17 cellular contexts compared by ENCODE assay signal in the genomic region with DNA sequence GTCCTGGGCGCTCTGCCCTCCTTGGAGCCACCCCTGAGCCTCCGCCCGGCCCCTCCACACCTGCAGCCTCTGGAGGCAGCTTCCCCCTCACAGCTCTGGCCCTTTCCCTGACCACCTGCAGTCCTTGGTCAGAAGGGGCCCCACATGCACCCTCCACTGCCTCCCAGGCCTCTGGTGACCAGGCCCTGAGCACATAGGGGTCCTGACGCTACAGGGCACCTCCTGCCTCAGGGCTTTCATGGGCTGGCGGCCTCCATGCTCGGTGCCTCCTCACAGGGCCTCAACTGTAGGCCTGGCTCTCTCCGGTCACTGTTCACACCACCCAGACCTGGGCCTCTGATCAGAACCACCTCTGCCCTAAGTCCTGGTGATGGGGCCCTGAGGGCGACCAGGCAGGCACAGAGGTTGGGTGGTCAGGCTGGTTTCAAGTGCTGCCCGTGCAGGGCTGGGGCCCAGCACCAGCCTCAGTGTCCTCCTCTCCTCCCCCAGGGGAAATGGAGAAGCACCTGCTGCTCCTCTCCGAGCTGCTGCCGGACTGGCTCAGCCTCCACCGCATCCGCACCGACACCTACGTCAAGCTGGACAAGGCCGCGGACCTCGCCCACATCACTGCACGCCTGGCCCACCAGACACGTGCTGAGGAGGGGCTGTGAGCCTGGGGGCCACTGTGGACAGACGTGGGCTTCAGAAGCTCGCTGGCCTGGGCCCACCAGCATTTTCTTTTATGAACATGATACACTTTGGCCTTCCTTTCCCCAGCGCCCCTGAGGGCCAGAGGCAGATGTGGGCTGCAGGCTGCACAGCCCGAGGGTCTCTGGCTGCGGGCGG. TPM values are rescaled to one million over a fixed set of nuclear protein-coding genes. Genes with fewer than 3 reads are reported as not detected.
A peak's percentile ranks its signal among the peaks of the same experiment; 100 is the strongest.
DNase-seq lines count a peak whose midpoint lies in the region; ATAC-seq, FAIRE-seq and TF ChIP-seq lines count a peak whose summit lies in the region.
"Had no signal": no experiment of that assay in that cellular context is flagged by ENCODE, and none has a peak within 500 bp of the region (broad histone marks: within the 10 kb centered on the region; RNA-seq: fewer than 3 reads in every experiment).

No MANE protein-coding gene starts in this region.

- TF ChIP-seq CTCF in WTC11 (IDR thresholded peaks at IDR 0.05), result no peak
- TF ChIP-seq CTCF in HepG2 (CRISPR knock-in tag; IDR thresholded peaks at IDR 0.05), result no peak
- no peak for TF ChIP-seq CTCF in endothelial cell (IDR thresholded peaks at IDR 0.05; ENCODE audit: unreplicated experiment)

- H3K9ac ChIP-seq in HepG2 (ENCODE audit: insufficient read depth, low read depth, low read length), result no peak overlapping the region
- H3K9ac ChIP-seq: parathyroid adenoma had no signal

- no peak for TF ChIP-seq EP300 in HepG2 (IDR thresholded peaks at IDR 0.05; ENCODE audit: low read depth in 2 of 2, low read length in 2 of 2)
- TF ChIP-seq EP300 in HepG2 (CRISPR knock-in tag; IDR thresholded peaks at IDR 0.05; ENCODE audit: borderline replicate concordance), result no peak

- H2AFZ ChIP-seq in HepG2 (ENCODE audit: low read length), result no peak overlapping the region
- H2AFZ ChIP-seq: parathyroid adenoma had no signal

- H4K20me1 ChIP-seq in HepG2 (ENCODE audit: insufficient read depth, low read length), result peaks cover 14% of the 10 kb centered on the region; the same call in 1 of the 2 replicates

- in situ Hi-C loops in HepG2 (cut with HindIII; ENCODE audit: extremely low pct_ligation_motif_present, low pct_unique_long_range_greater_than_20kb), result no loop called here

- no peak for ATAC-seq in WTC11
- ATAC-seq in HepG2, result no peak
- ATAC-seq: Panc1 had no signal

- peaks cover 35% of the 10 kb centered on the region for H3K79me2 ChIP-seq in HepG2 (ENCODE audit: insufficient read depth, low read length)
- H3K79me2 ChIP-seq: parathyroid adenoma had no signal

- H3K27ac Mint-ChIP-seq in T-helper 2 cell treated with Interferon-gamma antibody and Interleukin-4, amounts not matched to agents 5 μg/mL and 100 μg/mL, for 36 hours, result peak overlapping the region; percentile 45
- H3K27ac Mint-ChIP-seq in WTC11 (peak overlapping the region; percentile 72; the same call in 1 of the 2 replicates), endothelial cell (ENCODE audit: unreplicated experiment) (no peak overlapping the region)

- 97% methylated on average over 25 of the region's 26 CpGs for WGBS in HepG2 (ENCODE audit: low lambda C conversion rate)

- TF ChIP-seq POLR2A in GM10847 (IDR thresholded peaks at IDR 0.05; ENCODE audit: extremely low read depth, insufficient read length) (peak; percentile 15), HepG2 (IDR thresholded peaks at IDR 0.05; ENCODE audit: insufficient read depth in 1 of 2, low read depth in 2 of 2, low read length in 2 of 2) (0 out of 4 replicates have a peak, but pooled peaks of 1 of the 2 experiments have one; percentile 13)

- H3K36me3 ChIP-seq in HepG2 (replicated peaks in 1 of 2; ENCODE audit: control insufficient read depth in 1 of 2, insufficient read depth in 2 of 2, low read length in 2 of 2), result peaks cover 15 to 43% of the 10 kb centered on the region in 2 experiments

- BruUV-seq in HepG2 (replicated peaks; lab: Mats Ljungman, UMichigan), result no TSS peak

- H3K4me3 Mint-ChIP-seq in T-helper 2 cell treated with Interferon-gamma antibody and Interleukin-4, amounts not matched to agents 5 μg/mL and 100 μg/mL, for 36 hours, result peak overlapping the region; percentile 45
- no peak overlapping the region for H3K4me3 Mint-ChIP-seq in WTC11
- H3K4me3 Mint-ChIP-seq in endothelial cell (ENCODE audit: unreplicated experiment), result no peak overlapping the region

- H3K27me3 ChIP-seq in HepG2 (ENCODE audit: control insufficient read depth in 1 of 2, insufficient read depth in 2 of 2, low read length in 2 of 2), result no peaks in the 10 kb centered on the region
- H3K27me3 ChIP-seq: dorsolateral prefrontal cortex had no signal

- H3K9me3 Mint-ChIP-seq in T-helper 2 cell treated with Interferon-gamma antibody and Interleukin-4, amounts not matched to agents 5 μg/mL and 100 μg/mL, for 36 hours, result no peaks in the 10 kb centered on the region
- H3K9me3 Mint-ChIP-seq in WTC11, result no peaks in the 10 kb centered on the region
- H3K9me3 Mint-ChIP-seq in endothelial cell (ENCODE audit: unreplicated experiment), result no peaks in the 10 kb centered on the region

- no peaks in the 10 kb centered on the region for H3K27me3 Mint-ChIP-seq in T-helper 2 cell treated with Interferon-gamma antibody and Interleukin-4, amounts not matched to agents 5 μg/mL and 100 μg/mL, for 36 hours (ENCODE audit: low read depth)
- no peaks in the 10 kb centered on the region for H3K27me3 Mint-ChIP-seq in WTC11 (ENCODE audit: low read depth)
- H3K27me3 Mint-ChIP-seq in endothelial cell (ENCODE audit: unreplicated experiment), result peaks cover 10% of the 10 kb centered on the region

- H3K27ac ChIP-seq in HepG2 (ENCODE audit: extremely low read length, insufficient read depth, low read length), result no peak overlapping the region
- H3K27ac ChIP-seq: dorsolateral prefrontal cortex, parathyroid adenoma had no signal

- CTCF ChIA-PET in WTC11 (lab: Charles Lee), result interaction anchor here (1.4 to 5.7 kb wide), 3 partner anchors 24 to 70 kb away, joined by 3 to 34 read pairs (median 9); no protein-coding TSS in a partner anchor
- CTCF ChIA-PET in HepG2 (lab: Yijun Ruan, JAX; ENCODE audit: low intra/inter-chr PET ratio, low total read pairs), result no interaction called here

- no peak for TF ChIP-seq RAD21 in HepG2 (CRISPR knock-in tag; IDR thresholded peaks at IDR 0.05)

- H3K4me1 Mint-ChIP-seq in T-helper 2 cell treated with Interferon-gamma antibody and Interleukin-4, amounts not matched to agents 5 μg/mL and 100 μg/mL, for 36 hours (ENCODE audit: low read depth), result peaks cover 9% of the 10 kb centered on the region
- peaks cover 11% of the 10 kb centered on the region for H3K4me1 Mint-ChIP-seq in WTC11
- H3K4me1 Mint-ChIP-seq in endothelial cell (ENCODE audit: unreplicated experiment), result no peaks in the 10 kb centered on the region

- H3K4me3 ChIP-seq in HepG2 (replicated peaks in 1 of 3; ENCODE audit: insufficient read depth in 1 of 3, low read depth in 2 of 3, low read length in 3 of 3), result no peak overlapping the region
- H3K4me3 ChIP-seq: dorsolateral prefrontal cortex had no signal

- POLR2A ChIA-PET in WTC11 (lab: Charles Lee), result interaction anchor here (0.6 kb wide), 2 partner anchors 322 to 892 kb away, joined by 3 to 5 read pairs; no protein-coding TSS in a partner anchor
- POLR2A ChIA-PET in HepG2 (lab: Yijun Ruan, JAX), result interaction anchor here (1.4 kb wide), 1 partner anchor 48 kb away, joined by 4 read pairs; no protein-coding TSS in a partner anchor

- peaks cover 30% of the 10 kb centered on the region for H3K36me3 Mint-ChIP-seq in T-helper 2 cell treated with Interferon-gamma antibody and Interleukin-4, amounts not matched to agents 5 μg/mL and 100 μg/mL, for 36 hours (ENCODE audit: low read depth)
- H3K36me3 Mint-ChIP-seq in WTC11 (peaks cover 39% of the 10 kb centered on the region), endothelial cell (ENCODE audit: low read depth, unreplicated experiment) (no peaks in the 10 kb centered on the region)

- no peak for DNase-seq in T-helper 2 cell treated with Interferon-gamma antibody and Interleukin-4, amounts not matched to agents 5 μg/mL and 100 μg/mL, for 36 hours (ENCODE audit: low spot score)
- DNase-seq in T-helper 2 cell (no peak), WTC11 (ENCODE audit: low spot score) (no peak), HepG2 (ENCODE audit: low spot score) (no peak), DMS114 treated with DMSO at 0.1 percent for 48 hours (lab: John Stamatoyannopoulos, UW; ENCODE audit: unreplicated experiment) (no peak), germinal center (ENCODE audit: low spot score) (no peak), endothelial cell (ENCODE audit: low spot score) (no peak)
- DNase-seq: activated gamma-delta T cell, dorsolateral prefrontal cortex, MM.1S, NCI-H2107 had no signal

- H3K9me3 ChIP-seq in HepG2 (ENCODE audit: low read length), result no peaks in the 10 kb centered on the region

- FAIRE-seq in HepG2 (lab: Jason Lieb, UNC), result no peak
- FAIRE-seq: G401.6, GM18507, kidney had no signal

- intact Hi-C loops in HepG2 (cut with micrococcal nuclease; ENCODE audit: unreplicated experiment), result no loop called here

- no peak overlapping the region for H3K4me2 ChIP-seq in HepG2 (ENCODE audit: low read depth, low read length)

- peaks cover 40% of the 10 kb centered on the region for H3K4me1 ChIP-seq in HepG2 (ENCODE audit: insufficient read depth, low read length)

RNA-seq across cellular contexts. Expression of a gene that starts 3.9 kb away (rescaled TPM):
- 272 to 288 TPM (median 282 TPM) in 3 replicates for total RNA-seq in WTC11 (2021)
- 242 and 274 TPM in 2 replicates for total RNA-seq in HepG2 (2016; rRNA removed; fragmentation: Illumina TruSeq; extraction: Trizol)
- 163 and 167 TPM in 2 replicates for total RNA-seq in HepG2 (2016; cell fraction: cytosol; rRNA removed; fragmentation: Illumina TruSeq; extraction: Trizol; ENCODE audit: low read depth)
- total RNA-seq in HepG2 (2016; cell fraction: insoluble cytoplasmic fraction; rRNA removed; fragmentation: Illumina TruSeq; extraction: Trizol), result 238 and 275 TPM in 2 replicates
- total RNA-seq in HepG2 (2016; cell fraction: membrane; rRNA removed; fragmentation: Illumina TruSeq; extraction: Trizol), result 188 and 208 TPM in 2 replicates
- 99.7 and 110 TPM in 2 replicates for total RNA-seq in HepG2 (2016; cell fraction: nucleus; rRNA removed; fragmentation: Illumina TruSeq; extraction: Trizol)
- polyA plus RNA-seq in HepG2 (2011; rRNA removed), result 155 and 210 TPM in 2 replicates
- polyA plus RNA-seq in HepG2 (2011; cell fraction: cytosol; rRNA removed), result 94.2 and 153 TPM in 2 replicates
- 101 and 126 TPM in 2 replicates for polyA plus RNA-seq in HepG2 (2011; cell fraction: nucleus; rRNA removed)
- polyA plus RNA-seq in HepG2 (2012), result 136 and 175 TPM in 2 replicates
- polyA plus RNA-seq in HepG2 (2016; cell fraction: cytosol; fragmentation: Illumina TruSeq; extraction: Trizol; ENCODE audit: low read depth), result 172 and 184 TPM in 2 replicates
- polyA plus RNA-seq in HepG2 (2016; cell fraction: insoluble cytoplasmic fraction; fragmentation: Illumina TruSeq; extraction: Trizol; ENCODE audit: low read depth), result 339 and 349 TPM in 2 replicates
- 196 and 203 TPM in 2 replicates for polyA plus RNA-seq in HepG2 (2016; cell fraction: membrane; fragmentation: Illumina TruSeq; extraction: Trizol; ENCODE audit: low read depth)
- polyA plus RNA-seq in HepG2 (2016; cell fraction: nucleus; fragmentation: Illumina TruSeq; extraction: Trizol; ENCODE audit: insufficient read depth, low read depth), result 192 and 201 TPM in 2 replicates
- polyA minus RNA-seq in HepG2 (2011; rRNA and poly(A)+ RNA removed; ENCODE audit: low replicate concordance), result 83.2 and 86.7 TPM in 2 replicates
- 75.3 and 84.8 TPM in 2 replicates for polyA minus RNA-seq in HepG2 (2011; cell fraction: cytosol; rRNA and poly(A)+ RNA removed)
- 35.7 and 49.8 TPM in 2 replicates for polyA minus RNA-seq in HepG2 (2011; cell fraction: nucleus; rRNA and poly(A)+ RNA removed)
- total RNA-seq in endothelial cell (ENCODE audit: unreplicated experiment), result 80.7 TPM

RNA-seq across cellular contexts. Expression of a gene that starts 4.3 kb away (rescaled TPM):
- total RNA-seq in WTC11 (2021) (142 to 154 TPM (median 149 TPM) in 3 replicates), HepG2 (2016; rRNA removed; fragmentation: Illumina TruSeq; extraction: Trizol) (16.5 and 23.1 TPM in 2 replicates), endothelial cell (ENCODE audit: unreplicated experiment) (16.2 TPM)
- 14.3 and 18.2 TPM in 2 replicates for total RNA-seq in HepG2 (2016; cell fraction: cytosol; rRNA removed; fragmentation: Illumina TruSeq; extraction: Trizol; ENCODE audit: low read depth)
- total RNA-seq in HepG2 (2016; cell fraction: insoluble cytoplasmic fraction; rRNA removed; fragmentation: Illumina TruSeq; extraction: Trizol), result 15.0 and 21.7 TPM in 2 replicates
- 30.9 and 31.0 TPM in 2 replicates for total RNA-seq in HepG2 (2016; cell fraction: membrane; rRNA removed; fragmentation: Illumina TruSeq; extraction: Trizol)
- total RNA-seq in HepG2 (2016; cell fraction: nucleus; rRNA removed; fragmentation: Illumina TruSeq; extraction: Trizol), result 12.6 and 18.8 TPM in 2 replicates
- polyA plus RNA-seq in HepG2 (2011; rRNA removed), result 17.9 and 23.8 TPM in 2 replicates
- polyA plus RNA-seq in HepG2 (2011; cell fraction: cytosol; rRNA removed), result 15.0 and 37.3 TPM in 2 replicates
- polyA plus RNA-seq in HepG2 (2011; cell fraction: nucleus; rRNA removed), result 29.6 and 46.8 TPM in 2 replicates
- polyA plus RNA-seq in HepG2 (2012), result 13.5 and 17.6 TPM in 2 replicates
- polyA plus RNA-seq in HepG2 (2016; cell fraction: cytosol; fragmentation: Illumina TruSeq; extraction: Trizol; ENCODE audit: low read depth), result 18.5 and 24.2 TPM in 2 replicates
- 22.4 and 29.0 TPM in 2 replicates for polyA plus RNA-seq in HepG2 (2016; cell fraction: insoluble cytoplasmic fraction; fragmentation: Illumina TruSeq; extraction: Trizol; ENCODE audit: low read depth)
- 25.4 and 37.1 TPM in 2 replicates for polyA plus RNA-seq in HepG2 (2016; cell fraction: membrane; fragmentation: Illumina TruSeq; extraction: Trizol; ENCODE audit: low read depth)
- 34.6 and 39.8 TPM in 2 replicates for polyA plus RNA-seq in HepG2 (2016; cell fraction: nucleus; fragmentation: Illumina TruSeq; extraction: Trizol; ENCODE audit: insufficient read depth, low read depth)
- polyA minus RNA-seq in HepG2 (2011; rRNA and poly(A)+ RNA removed; ENCODE audit: low replicate concordance), result 25.0 and 71.0 TPM in 2 replicates
- polyA minus RNA-seq in HepG2 (2011; cell fraction: cytosol; rRNA and poly(A)+ RNA removed), result 28.6 and 52.8 TPM in 2 replicates
- 6.7 and 8.8 TPM in 2 replicates for polyA minus RNA-seq in HepG2 (2011; cell fraction: nucleus; rRNA and poly(A)+ RNA removed)

RNA-seq across cellular contexts. Expression of a gene that starts 22.8 kb away (rescaled TPM):
- total RNA-seq in WTC11 (2021) (68.3 to 75.1 TPM (median 71.3 TPM) in 3 replicates), HepG2 (2016; rRNA removed; fragmentation: Illumina TruSeq; extraction: Trizol) (32.5 and 85.0 TPM in 2 replicates), endothelial cell (ENCODE audit: unreplicated experiment) (428 TPM)
- 42.1 and 42.4 TPM in 2 replicates for total RNA-seq in HepG2 (2016; cell fraction: cytosol; rRNA removed; fragmentation: Illumina TruSeq; extraction: Trizol; ENCODE audit: low read depth)
- 27.7 and 89.8 TPM in 2 replicates for total RNA-seq in HepG2 (2016; cell fraction: insoluble cytoplasmic fraction; rRNA removed; fragmentation: Illumina TruSeq; extraction: Trizol)
- 37.0 TPM in 2 replicates for total RNA-seq in HepG2 (2016; cell fraction: membrane; rRNA removed; fragmentation: Illumina TruSeq; extraction: Trizol)
- total RNA-seq in HepG2 (2016; cell fraction: nucleus; rRNA removed; fragmentation: Illumina TruSeq; extraction: Trizol), result 117 and 146 TPM in 2 replicates
- polyA plus RNA-seq in HepG2 (2011; rRNA removed), result 67.9 and 93.5 TPM in 2 replicates
- polyA plus RNA-seq in HepG2 (2011; cell fraction: cytosol; rRNA removed), result 42.8 and 69.2 TPM in 2 replicates
- 643 and 860 TPM in 2 replicates for polyA plus RNA-seq in HepG2 (2011; cell fraction: nucleus; rRNA removed)
- polyA plus RNA-seq in HepG2 (2012), result 52.4 and 78.3 TPM in 2 replicates
- polyA plus RNA-seq in HepG2 (2016; cell fraction: cytosol; fragmentation: Illumina TruSeq; extraction: Trizol; ENCODE audit: low read depth), result 12.7 and 13.6 TPM in 2 replicates
- polyA plus RNA-seq in HepG2 (2016; cell fraction: insoluble cytoplasmic fraction; fragmentation: Illumina TruSeq; extraction: Trizol; ENCODE audit: low read depth), result 33.4 and 36.7 TPM in 2 replicates
- polyA plus RNA-seq in HepG2 (2016; cell fraction: membrane; fragmentation: Illumina TruSeq; extraction: Trizol; ENCODE audit: low read depth), result 20.6 and 22.7 TPM in 2 replicates
- polyA plus RNA-seq in HepG2 (2016; cell fraction: nucleus; fragmentation: Illumina TruSeq; extraction: Trizol; ENCODE audit: insufficient read depth, low read depth), result 296 and 336 TPM in 2 replicates
- polyA minus RNA-seq in HepG2 (2011; rRNA and poly(A)+ RNA removed; ENCODE audit: low replicate concordance), result 101 and 184 TPM in 2 replicates
- polyA minus RNA-seq in HepG2 (2011; cell fraction: cytosol; rRNA and poly(A)+ RNA removed), result 44.8 and 52.9 TPM in 2 replicates
- 89.5 and 109 TPM in 2 replicates for polyA minus RNA-seq in HepG2 (2011; cell fraction: nucleus; rRNA and poly(A)+ RNA removed)

RNA-seq across cellular contexts. Expression of a gene that starts 48.9 kb away (rescaled TPM):
- total RNA-seq in WTC11 (2021) (23.0 to 29.5 TPM (median 25.8 TPM) in 3 replicates), HepG2 (2016; rRNA removed; fragmentation: Illumina TruSeq; extraction: Trizol) (2.8 and 9.2 TPM in 2 replicates), endothelial cell (ENCODE audit: unreplicated experiment) (24.7 TPM)
- 3.6 and 3.7 TPM in 2 replicates for total RNA-seq in HepG2 (2016; cell fraction: cytosol; rRNA removed; fragmentation: Illumina TruSeq; extraction: Trizol; ENCODE audit: low read depth)
- 2.6 and 11.0 TPM in 2 replicates for total RNA-seq in HepG2 (2016; cell fraction: insoluble cytoplasmic fraction; rRNA removed; fragmentation: Illumina TruSeq; extraction: Trizol)
- 4.2 and 5.1 TPM in 2 replicates for total RNA-seq in HepG2 (2016; cell fraction: membrane; rRNA removed; fragmentation: Illumina TruSeq; extraction: Trizol)
- total RNA-seq in HepG2 (2016; cell fraction: nucleus; rRNA removed; fragmentation: Illumina TruSeq; extraction: Trizol), result 12.2 and 14.1 TPM in 2 replicates
- 9.5 and 9.8 TPM in 2 replicates for polyA plus RNA-seq in HepG2 (2011; rRNA removed)
- 7.1 and 10.3 TPM in 2 replicates for polyA plus RNA-seq in HepG2 (2011; cell fraction: cytosol; rRNA removed)
- 30.6 and 39.2 TPM in 2 replicates for polyA plus RNA-seq in HepG2 (2011; cell fraction: nucleus; rRNA removed)
- polyA plus RNA-seq in HepG2 (2012), result 8.2 and 13.0 TPM in 2 replicates
- polyA plus RNA-seq in HepG2 (2016; cell fraction: cytosol; fragmentation: Illumina TruSeq; extraction: Trizol; ENCODE audit: low read depth), result 2.4 and 2.8 TPM in 2 replicates
- polyA plus RNA-seq in HepG2 (2016; cell fraction: insoluble cytoplasmic fraction; fragmentation: Illumina TruSeq; extraction: Trizol; ENCODE audit: low read depth), result 4.4 and 4.7 TPM in 2 replicates
- polyA plus RNA-seq in HepG2 (2016; cell fraction: membrane; fragmentation: Illumina TruSeq; extraction: Trizol; ENCODE audit: low read depth), result 4.1 and 4.7 TPM in 2 replicates
- polyA plus RNA-seq in HepG2 (2016; cell fraction: nucleus; fragmentation: Illumina TruSeq; extraction: Trizol; ENCODE audit: insufficient read depth, low read depth), result 27.3 and 29.9 TPM in 2 replicates
- 11.5 and 13.9 TPM in 2 replicates for polyA minus RNA-seq in HepG2 (2011; rRNA and poly(A)+ RNA removed; ENCODE audit: low replicate concordance)
- polyA minus RNA-seq in HepG2 (2011; cell fraction: cytosol; rRNA and poly(A)+ RNA removed), result 5.2 and 6.1 TPM in 2 replicates
- polyA minus RNA-seq in HepG2 (2011; cell fraction: nucleus; rRNA and poly(A)+ RNA removed), result 13.4 and 18.0 TPM in 2 replicates

RNA-seq across cellular contexts. Expression of a gene that starts 49.1 kb away (rescaled TPM):
- total RNA-seq in WTC11 (2021) (63.1 to 82.0 TPM (median 64.5 TPM) in 3 replicates), HepG2 (2016; rRNA removed; fragmentation: Illumina TruSeq; extraction: Trizol) (107 and 158 TPM in 2 replicates), endothelial cell (ENCODE audit: unreplicated experiment) (65.3 TPM)
- 39.7 and 49.5 TPM in 2 replicates for total RNA-seq in HepG2 (2016; cell fraction: cytosol; rRNA removed; fragmentation: Illumina TruSeq; extraction: Trizol; ENCODE audit: low read depth)
- total RNA-seq in HepG2 (2016; cell fraction: insoluble cytoplasmic fraction; rRNA removed; fragmentation: Illumina TruSeq; extraction: Trizol), result 117 and 161 TPM in 2 replicates
- total RNA-seq in HepG2 (2016; cell fraction: membrane; rRNA removed; fragmentation: Illumina TruSeq; extraction: Trizol), result 55.4 and 64.8 TPM in 2 replicates
- total RNA-seq in HepG2 (2016; cell fraction: nucleus; rRNA removed; fragmentation: Illumina TruSeq; extraction: Trizol), result 54.9 and 68.3 TPM in 2 replicates
- polyA plus RNA-seq in HepG2 (2011; rRNA removed), result 94.9 and 96.3 TPM in 2 replicates
- polyA plus RNA-seq in HepG2 (2011; cell fraction: cytosol; rRNA removed), result 49.7 and 65.0 TPM in 2 replicates
- polyA plus RNA-seq in HepG2 (2011; cell fraction: nucleus; rRNA removed), result 60.0 and 63.3 TPM in 2 replicates
- 72.5 and 94.4 TPM in 2 replicates for polyA plus RNA-seq in HepG2 (2012)
- 51.9 and 69.2 TPM in 2 replicates for polyA plus RNA-seq in HepG2 (2016; cell fraction: cytosol; fragmentation: Illumina TruSeq; extraction: Trizol; ENCODE audit: low read depth)
- polyA plus RNA-seq in HepG2 (2016; cell fraction: insoluble cytoplasmic fraction; fragmentation: Illumina TruSeq; extraction: Trizol; ENCODE audit: low read depth), result 217 and 222 TPM in 2 replicates
- 75.4 and 76.3 TPM in 2 replicates for polyA plus RNA-seq in HepG2 (2016; cell fraction: membrane; fragmentation: Illumina TruSeq; extraction: Trizol; ENCODE audit: low read depth)
- polyA plus RNA-seq in HepG2 (2016; cell fraction: nucleus; fragmentation: Illumina TruSeq; extraction: Trizol; ENCODE audit: insufficient read depth, low read depth), result 124 and 134 TPM in 2 replicates
- 63.0 and 105 TPM in 2 replicates for polyA minus RNA-seq in HepG2 (2011; rRNA and poly(A)+ RNA removed; ENCODE audit: low replicate concordance)
- polyA minus RNA-seq in HepG2 (2011; cell fraction: cytosol; rRNA and poly(A)+ RNA removed), result 10.9 and 13.1 TPM in 2 replicates
- 45.4 and 54.3 TPM in 2 replicates for polyA minus RNA-seq in HepG2 (2011; cell fraction: nucleus; rRNA and poly(A)+ RNA removed)
